13 cellular contexts compared by ENCODE assay signal in genomic region chr5:64869419-64869818, GRCh38.
DNase-seq lines count a peak whose midpoint lies in the region; ATAC-seq and TF ChIP-seq lines count a peak whose summit lies in the region.
"Had no signal": no experiment of that assay in that cellular context is flagged by ENCODE, and none has a peak within 500 bp of the region (broad histone marks: within the 10 kb centered on the region; RNA-seq: fewer than 3 reads in every experiment).

No MANE protein-coding gene starts in this region.

- TF ChIP-seq POLR2A in transverse colon (IDR thresholded peaks at IDR 0.05), result no peak

- DNase-seq in activated CD8-positive, alpha-beta T cell treated with anti-CD3 and anti-CD28 coated beads for 36 hours, result no peak
- no peak for DNase-seq in activated CD8-positive, alpha-beta T cell treated with anti-CD3 and anti-CD28 coated beads, Interleukin-2, amount 10 ng/mL, durations not matched to agents 7 days and 5 days
- DNase-seq in glomerular visceral epithelial cell (ENCODE audit: extremely low spot score), result peak; percentile 40
- no peak for DNase-seq in aorta
- DNase-seq in transverse colon, result no peak
- no peak for DNase-seq in DMS153 treated with DMSO at 0.1 percent for 48 hours (lab: John Stamatoyannopoulos, UW; ENCODE audit: unreplicated experiment)
- DNase-seq: NCI-H510A, occipital lobe, WERI-Rb-1 had no signal

- no peaks in the 10 kb centered on the region for H3K27me3 Mint-ChIP-seq in activated CD8-positive, alpha-beta T cell treated with anti-CD3 and anti-CD28 coated beads for 36 hours
- no peaks in the 10 kb centered on the region for H3K27me3 Mint-ChIP-seq in activated CD8-positive, alpha-beta T cell treated with anti-CD3 and anti-CD28 coated beads, Interleukin-2, amount 10 ng/mL, durations not matched to agents 7 days and 5 days (ENCODE audit: low read depth)
- H3K27me3 Mint-ChIP-seq: activated naive CD4-positive, alpha-beta T cell treated with anti-CD3 and anti-CD28 coated beads, Interleukin-2, amount 50 U/mL, for 24 hours had no signal

- ATAC-seq in activated CD8-positive, alpha-beta T cell treated with anti-CD3 and anti-CD28 coated beads for 36 hours, result peak; percentile 65
- ATAC-seq in activated CD8-positive, alpha-beta T cell treated with anti-CD3 and anti-CD28 coated beads, Interleukin-2, amount 10 ng/mL, durations not matched to agents 7 days and 5 days, result no peak
- ATAC-seq in SK-N-SH treated with all-trans-retinoic acid at 6 μM for 48 hours, result peak; percentile 85
- ATAC-seq in aorta (ENCODE audit: low FRiP score), result peak; percentile 33
- ATAC-seq in GM21529 (IDR thresholded peaks at IDR 0.05; ENCODE audit: unreplicated experiment), result no peak

- in situ Hi-C loops in transverse colon (cut with MboI; ENCODE audit: low pct_ligation_motif_present in 1 of 4, low pct_unique_long_range_greater_than_20kb in 1 of 4, low sequenced_read_pairs in 3 of 4), result no loop called here

- 50 to 58% methylated on average over 1 of the region's 1 CpG for WGBS in aorta, 2 donors
- WGBS in transverse colon (ENCODE audit: low coverage in 1 of 2), 2 donors, result 83 to 100% methylated on average over 1 of the region's 1 CpG

- H3K4me1 Mint-ChIP-seq in activated CD8-positive, alpha-beta T cell treated with anti-CD3 and anti-CD28 coated beads for 36 hours (ENCODE audit: low read depth), result peaks cover 4% of the 10 kb centered on the region
- peaks cover 3% of the 10 kb centered on the region for H3K4me1 Mint-ChIP-seq in activated CD8-positive, alpha-beta T cell treated with anti-CD3 and anti-CD28 coated beads, Interleukin-2, amount 10 ng/mL, durations not matched to agents 7 days and 5 days (ENCODE audit: low read depth)
- H3K4me1 Mint-ChIP-seq: activated naive CD4-positive, alpha-beta T cell treated with anti-CD3 and anti-CD28 coated beads, Interleukin-2, amount 50 U/mL, for 24 hours had no signal

- intact Hi-C loops in activated CD8-positive, alpha-beta T cell treated with anti-CD3 and anti-CD28 coated beads for 36 hours (cut with micrococcal nuclease), result no loop called here
- intact Hi-C loops in aorta (cut with DNase I), result no loop called here
- intact Hi-C loops in transverse colon (cut with DNase I; ENCODE audit: low total_unique reads), result no loop called here

- TF ChIP-seq CTCF in activated CD8-positive, alpha-beta T cell treated with anti-CD3 and anti-CD28 coated beads for 36 hours (IDR thresholded peaks at IDR 0.05), result no peak
- no peak for TF ChIP-seq CTCF in transverse colon (IDR thresholded peaks at IDR 0.05)

- CTCF ChIA-PET in activated CD8-positive, alpha-beta T cell treated with anti-CD3 and anti-CD28 coated beads for 36 hours (lab: Charles Lee), result interaction anchor here (0.8 kb wide), 1 partner anchor 58 kb away, joined by 3 read pairs; no protein-coding TSS in a partner anchor
- CTCF ChIA-PET in activated CD8-positive, alpha-beta T cell treated with anti-CD3 and anti-CD28 coated beads, Interleukin-2, amount 10 ng/mL, durations not matched to agents 7 days and 5 days (lab: Charles Lee), result no interaction called here

- H3K9me3 ChIP-seq in aorta (ENCODE audit: control insufficient read depth, low read length), result no peaks in the 10 kb centered on the region
- no peaks in the 10 kb centered on the region for H3K9me3 ChIP-seq in transverse colon
- H3K9me3 ChIP-seq: BLaER1 had no signal

- H3K36me3 ChIP-seq in aorta (ENCODE audit: control insufficient read depth in 1 of 2, insufficient read depth in 2 of 2, low read length in 1 of 2), result no peaks in the 10 kb centered on the region
- no peaks in the 10 kb centered on the region for H3K36me3 ChIP-seq in transverse colon
- H3K36me3 ChIP-seq: WERI-Rb-1 had no signal

- POLR2A ChIA-PET in activated CD8-positive, alpha-beta T cell treated with anti-CD3 and anti-CD28 coated beads for 36 hours (lab: Charles Lee), result no interaction called here
- POLR2A ChIA-PET in activated CD8-positive, alpha-beta T cell treated with anti-CD3 and anti-CD28 coated beads, Interleukin-2, amount 10 ng/mL, durations not matched to agents 7 days and 5 days (lab: Charles Lee), result no interaction called here

- no peak for TF ChIP-seq EP300 in transverse colon (IDR thresholded peaks at IDR 0.05; ENCODE audit: low read depth)

- H3K27ac ChIP-seq in aorta (ENCODE audit: low read depth in 1 of 2, low read length in 2 of 2) (no peak overlapping the region), transverse colon (no peak overlapping the region)
- H3K27ac ChIP-seq: BLaER1, WERI-Rb-1 had no signal

- H3K27me3 ChIP-seq in aorta (ENCODE audit: control insufficient read depth in 1 of 2, insufficient read depth in 2 of 2, low read length in 1 of 2) (no peaks in the 10 kb centered on the region), transverse colon (no peaks in the 10 kb centered on the region)
- H3K27me3 ChIP-seq: BLaER1 had no signal

- H3K9me3 Mint-ChIP-seq in activated CD8-positive, alpha-beta T cell treated with anti-CD3 and anti-CD28 coated beads for 36 hours, result no peaks in the 10 kb centered on the region
- H3K9me3 Mint-ChIP-seq in activated CD8-positive, alpha-beta T cell treated with anti-CD3 and anti-CD28 coated beads, Interleukin-2, amount 10 ng/mL, durations not matched to agents 7 days and 5 days (ENCODE audit: insufficient read depth), result no peaks in the 10 kb centered on the region
- H3K9me3 Mint-ChIP-seq: activated naive CD4-positive, alpha-beta T cell treated with anti-CD3 and anti-CD28 coated beads, Interleukin-2, amount 50 U/mL, for 24 hours had no signal

- peaks cover 0 to 2% of the 10 kb centered on the region in 2 donors for H3K4me1 ChIP-seq in aorta (ENCODE audit: control insufficient read depth in 1 of 2, insufficient read depth in 2 of 2, low read length in 2 of 2)
- H3K4me1 ChIP-seq in transverse colon, result no peaks in the 10 kb centered on the region
- H3K4me1 ChIP-seq: BLaER1 had no signal

- no peaks in the 10 kb centered on the region for H3K36me3 Mint-ChIP-seq in activated CD8-positive, alpha-beta T cell treated with anti-CD3 and anti-CD28 coated beads for 36 hours (ENCODE audit: low read depth)
- H3K36me3 Mint-ChIP-seq in activated CD8-positive, alpha-beta T cell treated with anti-CD3 and anti-CD28 coated beads, Interleukin-2, amount 10 ng/mL, durations not matched to agents 7 days and 5 days (ENCODE audit: low read depth), result no peaks in the 10 kb centered on the region

- no peak overlapping the region for H3K4me3 ChIP-seq in aorta (ENCODE audit: low read length in 2 of 2)
- H3K4me3 ChIP-seq in transverse colon, result no peak overlapping the region
- H3K4me3 ChIP-seq: BLaER1 had no signal

- H3K4me3 Mint-ChIP-seq in activated CD8-positive, alpha-beta T cell treated with anti-CD3 and anti-CD28 coated beads for 36 hours, result no peak overlapping the region
- H3K4me3 Mint-ChIP-seq in activated CD8-positive, alpha-beta T cell treated with anti-CD3 and anti-CD28 coated beads, Interleukin-2, amount 10 ng/mL, durations not matched to agents 7 days and 5 days, result no peak overlapping the region
- H3K4me3 Mint-ChIP-seq: activated naive CD4-positive, alpha-beta T cell treated with anti-CD3 and anti-CD28 coated beads, Interleukin-2, amount 50 U/mL, for 24 hours had no signal

- H3K27ac Mint-ChIP-seq in activated CD8-positive, alpha-beta T cell treated with anti-CD3 and anti-CD28 coated beads for 36 hours, result no peak overlapping the region
- H3K27ac Mint-ChIP-seq in activated CD8-positive, alpha-beta T cell treated with anti-CD3 and anti-CD28 coated beads, Interleukin-2, amount 10 ng/mL, durations not matched to agents 7 days and 5 days, result no peak overlapping the region
- H3K27ac Mint-ChIP-seq: activated naive CD4-positive, alpha-beta T cell treated with anti-CD3 and anti-CD28 coated beads, Interleukin-2, amount 50 U/mL, for 24 hours had no signal

TF ChIP-seq in SK-N-SH treated with all-trans-retinoic acid at 6 μM for 48 hours, 23 proteins besides CTCF, POLR2A, EP300 and RAD21:
- TF ChIP-seq ZNF565 (CRISPR knock-in tag; conservative IDR thresholded peaks at IDR 0.05; ENCODE audit: low read depth) (no peak), RARB (CRISPR knock-in tag; IDR thresholded peaks at IDR 0.05) (no peak), PATZ1 (CRISPR knock-in tag; IDR thresholded peaks at IDR 0.05; ENCODE audit: borderline replicate concordance) (no peak), CREB5 (CRISPR knock-in tag; IDR thresholded peaks at IDR 0.05; ENCODE audit: low read depth) (no peak)

Comparison
In these comparisons a context has a peak if more than half of its experiments do, and no peak if none do; other contexts are left out.
1. ATAC-seq: peak in activated CD8-positive, alpha-beta T cell treated with anti-CD3 and anti-CD28 coated beads for 36 hours (single experiment), SK-N-SH treated with all-trans-retinoic acid at 6 μM for 48 hours (single experiment) and aorta (single experiment); none in activated CD8-positive, alpha-beta T cell treated with anti-CD3 and anti-CD28 coated beads, Interleukin-2, amount 10 ng/mL, durations not matched to agents 7 days and 5 days (single experiment) and GM21529 (single experiment).